In the genomic region with DNA sequence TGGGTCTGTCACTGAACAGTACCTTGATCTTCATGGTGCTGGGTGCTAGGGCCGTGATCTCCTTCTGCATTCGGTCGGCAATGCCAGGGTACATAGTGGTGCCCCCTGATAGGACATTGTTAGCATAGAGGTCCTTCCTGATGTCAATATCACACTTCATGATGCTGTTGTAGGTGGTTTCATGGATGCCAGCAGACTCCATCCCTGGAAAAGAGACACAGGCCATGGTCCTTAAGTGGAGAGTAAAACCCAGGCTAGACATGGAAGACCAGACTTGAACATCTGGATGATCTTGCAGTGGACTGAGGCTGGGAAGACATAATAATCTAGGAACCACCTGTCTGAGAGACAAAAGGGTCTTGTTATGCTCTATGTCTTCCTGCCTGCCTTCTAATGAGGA, we compare ENCODE assay signal across 30 cellular contexts.
"Had no signal": no experiment of that assay in that cellular context is flagged by ENCODE, and none has a peak within 500 bp of the region (broad histone marks: within the 10 kb centered on the region; RNA-seq: fewer than 3 reads in every experiment).

No MANE protein-coding gene starts in this region.

- H3K4me3 ChIP-seq: breast epithelium, ovary, stomach, suprapubic skin had no signal

- DNase-seq: activated CD4-positive, alpha-beta T cell treated with anti-CD3 and anti-CD28 coated beads for 36 hours; activated CD4-positive, CD25-positive, alpha-beta regulatory T cell; activated CD8-positive, alpha-beta memory T cell treated with anti-CD3 and anti-CD28 coated beads for 24 hours; activated CD8-positive, alpha-beta memory T cell treated with anti-CD3 and anti-CD28 coated beads, Interleukin-2, amount 50 U/mL, for 4 hours; activated gamma-delta T cell treated with Interleukin-2 at 50 U/mL for 16 hours; activated naive CD4-positive, alpha-beta T cell treated with anti-CD3 and anti-CD28 coated beads, Interleukin-2, amount 50 U/mL, for 16 hours; activated T-cell treated with anti-CD3 and anti-CD28 coated beads, Interleukin-2, amount 50 U/mL, for 1 hour; amniotic stem cell; central memory CD4-positive, alpha-beta T cell; effector memory CD4-positive, alpha-beta T cell; head of caudate nucleus; hypothalamus; immature natural killer cell; kidney; left colon; mammary epithelial cell; naive B cell; nephron progenitor cell; ovary; retina; small intestine; stimulated activated CD4-positive, alpha-beta T cell treated with anti-CD3 and anti-CD28 coated beads, Interleukin-4, amount 100 ng/mL, for 4 hours; stimulated activated CD8-positive, alpha-beta memory T cell treated with anti-CD3 and anti-CD28 coated beads, Interleukin-4, amount 100 ng/mL, for 48 hours; stimulated activated naive B cell treated with anti-CD40 and anti-IgM and Interleukin-4, amounts not matched to agents 10 μg/mL and 1 μg/mL and 100 μg/mL, for 72 hours; stomach had no signal

- H3K4me1 ChIP-seq: breast epithelium had no signal

- H3K27ac Mint-ChIP-seq: activated CD4-positive, alpha-beta T cell treated with anti-CD3 and anti-CD28 coated beads for 36 hours; immature natural killer cell; naive B cell; nephron progenitor cell; progenitor cell of endocrine pancreas; stimulated activated naive B cell treated with anti-CD40 and anti-IgM and Interleukin-4, amounts not matched to agents 10 μg/mL and 1 μg/mL and 100 μg/mL, for 72 hours; type B pancreatic cell had no signal

- H3K4me3 Mint-ChIP-seq: activated CD4-positive, alpha-beta T cell treated with anti-CD3 and anti-CD28 coated beads for 36 hours; immature natural killer cell; naive B cell; nephron progenitor cell; stimulated activated naive B cell treated with anti-CD40 and anti-IgM and Interleukin-4, amounts not matched to agents 10 μg/mL and 1 μg/mL and 100 μg/mL, for 72 hours; type B pancreatic cell had no signal

- H3K9me3 Mint-ChIP-seq: immature natural killer cell; naive B cell; nephron progenitor cell; stimulated activated naive B cell treated with anti-CD40 and anti-IgM and Interleukin-4, amounts not matched to agents 10 μg/mL and 1 μg/mL and 100 μg/mL, for 72 hours; type B pancreatic cell had no signal

- H3K27ac ChIP-seq: neutrophil, suprapubic skin had no signal

- H3K36me3 ChIP-seq: breast epithelium, neutrophil, ovary had no signal

- H3K9me3 ChIP-seq: breast epithelium, neutrophil, ovary, stomach, suprapubic skin had no signal

- H3K27me3 Mint-ChIP-seq: activated CD4-positive, alpha-beta T cell treated with anti-CD3 and anti-CD28 coated beads for 36 hours; naive B cell; stimulated activated naive B cell treated with anti-CD40 and anti-IgM and Interleukin-4, amounts not matched to agents 10 μg/mL and 1 μg/mL and 100 μg/mL, for 72 hours; type B pancreatic cell had no signal

- H3K27me3 ChIP-seq: breast epithelium, neutrophil, ovary, stomach, suprapubic skin had no signal
